In the genomic region with DNA sequence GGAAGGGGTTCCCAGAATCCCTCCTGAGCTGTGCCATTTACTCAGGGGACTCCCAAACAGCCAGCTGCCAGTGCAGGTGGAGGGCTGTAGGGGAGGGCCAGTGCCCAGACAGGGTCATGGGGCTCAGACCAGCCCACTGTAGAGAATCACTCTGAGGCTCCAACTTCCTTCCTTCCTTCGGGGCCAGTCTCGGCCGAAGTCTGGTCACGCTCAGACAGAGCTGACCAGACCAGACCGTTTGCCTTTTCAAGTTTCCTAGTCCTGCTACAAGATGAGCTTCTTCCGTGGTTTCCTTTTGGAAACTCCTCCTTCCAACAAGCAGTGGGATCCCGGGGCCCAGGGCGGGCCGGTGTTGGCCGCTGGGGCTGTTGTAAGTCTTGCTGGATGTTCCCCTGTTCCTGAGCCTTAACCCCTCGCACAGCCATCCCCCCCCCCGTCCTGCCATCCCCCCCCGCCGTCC, we compare ENCODE assay signal across 29 cellular contexts. TPM values are rescaled to one million over a fixed set of nuclear protein-coding genes. Genes with fewer than 3 reads are reported as not detected.
DNase-seq lines count a peak whose midpoint lies in the region; ATAC-seq and TF ChIP-seq lines count a peak whose summit lies in the region.
"Had no signal": no experiment of that assay in that cellular context is flagged by ENCODE, and none has a peak within 500 bp of the region (broad histone marks: within the 10 kb centered on the region; RNA-seq: fewer than 3 reads in every experiment).

No MANE protein-coding gene starts in this region.

- peaks cover 0 to 27% of the 10 kb centered on the region in 2 donors for H3K36me3 ChIP-seq in gastrocnemius medialis

- H3K9me3 ChIP-seq in gastrocnemius medialis = no peaks in the 10 kb centered on the region
- H3K9me3 ChIP-seq: body of pancreas, left ventricle myocardium inferior, mucosa of descending colon, Peyer's patch, SJSA1 had no signal

- H3K27me3 ChIP-seq in gastrocnemius medialis = no peaks in the 10 kb centered on the region
- H3K27me3 ChIP-seq: body of pancreas, Peyer's patch, SJSA1 had no signal

- DNase-seq in activated CD8-positive, alpha-beta T cell treated with anti-CD3 and anti-CD28 coated beads for 36 hours = no peak
- DNase-seq in activated CD8-positive, alpha-beta T cell treated with anti-CD3 and anti-CD28 coated beads, Interleukin-2, amount 10 ng/mL, durations not matched to agents 7 days and 5 days = no peak
- DNase-seq in lung microvascular endothelial cell (ENCODE audit: low read depth in 2 of 2) (peak; percentile 53 to 85), gastrocnemius medialis (no peak), foreskin fibroblast (no peak), GDM1 (lab: John Stamatoyannopoulos, UW) (no peak)
- DNase-seq: 8988T; activated CD4-positive, alpha-beta T cell treated with anti-CD3 and anti-CD28 coated beads for 4 hours; activated naive CD8-positive, alpha-beta T cell treated with anti-CD3 and anti-CD28 coated beads, Interleukin-2, amount 50 U/mL, for 24 hours; COR-L47; DMS79 treated with DMSO at 0.1 percent for 48 hours; effector CD8-positive, alpha-beta T cell; erythroblast; foreskin melanocyte; Karpas-422; left ventricle myocardium inferior; NCI-H187; NCI-H524 treated with DMSO at 0.1 percent for 48 hours; NK-92 treated with Interleukin-12 subunit alpha and Interleukin-12 subunit beta, amount 100 ng/mL, for 24 hours had no signal

- H3K4me1 ChIP-seq in gastrocnemius medialis = peaks cover 29 to 42% of the 10 kb centered on the region in 2 donors

- ATAC-seq in activated CD8-positive, alpha-beta T cell treated with anti-CD3 and anti-CD28 coated beads for 36 hours = no peak
- ATAC-seq in activated CD8-positive, alpha-beta T cell treated with anti-CD3 and anti-CD28 coated beads, Interleukin-2, amount 10 ng/mL, durations not matched to agents 7 days and 5 days = no peak
- ATAC-seq in gastrocnemius medialis (no peak), HG03039 (IDR thresholded peaks at IDR 0.05; ENCODE audit: unreplicated experiment) (no peak)
- ATAC-seq: activated naive CD8-positive, alpha-beta T cell treated with anti-CD3 and anti-CD28 coated beads, Interleukin-2, amount 50 U/mL, for 24 hours; body of pancreas; mucosa of descending colon had no signal

- POLR2A ChIA-PET in activated CD8-positive, alpha-beta T cell treated with anti-CD3 and anti-CD28 coated beads for 36 hours (lab: Charles Lee) = interaction anchor here (0.9 to 1.2 kb wide), 2 partner anchors 242 to 403 kb away, joined by 3 to 5 read pairs; a partner anchor contains a TSS
- POLR2A ChIA-PET in activated CD8-positive, alpha-beta T cell treated with anti-CD3 and anti-CD28 coated beads, Interleukin-2, amount 10 ng/mL, durations not matched to agents 7 days and 5 days (lab: Charles Lee) = no interaction called here

- no peak for TF ChIP-seq POLR2A in gastrocnemius medialis (IDR thresholded peaks at IDR 0.05)

- in situ Hi-C loops in gastrocnemius medialis (cut with MboI; ENCODE audit: low sequenced_read_pairs in 4 of 4) = loop anchor here (5.0 to 25.0 kb wide), 4 partner anchors 53 to 393 kb away; a partner anchor contains a TSS

- TF ChIP-seq CTCF in activated CD8-positive, alpha-beta T cell treated with anti-CD3 and anti-CD28 coated beads for 36 hours (IDR thresholded peaks at IDR 0.05) = no peak
- TF ChIP-seq CTCF in VCaP (conservative IDR thresholded peaks at IDR 0.05) (no peak), gastrocnemius medialis (IDR thresholded peaks at IDR 0.05 in 4 of 5, conservative IDR thresholded peaks at IDR 0.05 in 1 of 5) (no peak), foreskin fibroblast (IDR thresholded peaks at IDR 0.05; ENCODE audit: low read depth, low read length) (no peak)

- no peaks in the 10 kb centered on the region for H3K9me3 Mint-ChIP-seq in activated CD8-positive, alpha-beta T cell treated with anti-CD3 and anti-CD28 coated beads for 36 hours
- H3K9me3 Mint-ChIP-seq in activated CD8-positive, alpha-beta T cell treated with anti-CD3 and anti-CD28 coated beads, Interleukin-2, amount 10 ng/mL, durations not matched to agents 7 days and 5 days (ENCODE audit: insufficient read depth) = no peaks in the 10 kb centered on the region
- H3K9me3 Mint-ChIP-seq: activated naive CD8-positive, alpha-beta T cell treated with anti-CD3 and anti-CD28 coated beads, Interleukin-2, amount 50 U/mL, for 24 hours; activated T-helper 1 cell treated with anti-CD3 and anti-CD28 coated beads, Interleukin-12 subunit alpha, Interleukin-12 subunit beta, Interleukin-2, Interleukin-4 antibody, amounts not matched to agents 30 ng/mL and 10 ng/mL and 1 ng/mL, durations not matched to agents 14 hours and 24 hours and 36 hours; nephron; T-helper 1 cell treated with Interleukin-12 subunit alpha and Interleukin-12 subunit beta and Interleukin-4 antibody, amounts not matched to agents 30 μg/mL and 1 μg/mL, for 36 hours; type B pancreatic cell had no signal

- H3K27ac Mint-ChIP-seq in activated CD8-positive, alpha-beta T cell treated with anti-CD3 and anti-CD28 coated beads for 36 hours = peak overlapping the region; percentile 33
- no peak overlapping the region for H3K27ac Mint-ChIP-seq in activated CD8-positive, alpha-beta T cell treated with anti-CD3 and anti-CD28 coated beads, Interleukin-2, amount 10 ng/mL, durations not matched to agents 7 days and 5 days
- H3K27ac Mint-ChIP-seq: activated T-helper 1 cell treated with anti-CD3 and anti-CD28 coated beads, Interleukin-12 subunit alpha, Interleukin-12 subunit beta, Interleukin-2, Interleukin-4 antibody, amounts not matched to agents 30 ng/mL and 10 ng/mL and 1 ng/mL, durations not matched to agents 14 hours and 24 hours and 36 hours; nephron; T-helper 1 cell treated with Interleukin-12 subunit alpha and Interleukin-12 subunit beta and Interleukin-4 antibody, amounts not matched to agents 30 μg/mL and 1 μg/mL, for 36 hours; type B pancreatic cell had no signal

- no peak overlapping the region for H3K4me3 ChIP-seq in gastrocnemius medialis
- H3K4me3 ChIP-seq in foreskin fibroblast (ENCODE audit: low read depth in 1 of 2, low read length in 2 of 2) = no peak overlapping the region
- H3K4me3 ChIP-seq: body of pancreas, left ventricle myocardium inferior, mucosa of descending colon, Peyer's patch, SJSA1 had no signal

- peaks cover 7% of the 10 kb centered on the region for H3K36me3 Mint-ChIP-seq in activated CD8-positive, alpha-beta T cell treated with anti-CD3 and anti-CD28 coated beads for 36 hours (ENCODE audit: low read depth)
- H3K36me3 Mint-ChIP-seq in activated CD8-positive, alpha-beta T cell treated with anti-CD3 and anti-CD28 coated beads, Interleukin-2, amount 10 ng/mL, durations not matched to agents 7 days and 5 days (ENCODE audit: low read depth) = peaks cover 30% of the 10 kb centered on the region
- H3K36me3 Mint-ChIP-seq: type B pancreatic cell had no signal

- no peak overlapping the region for H3K4me3 Mint-ChIP-seq in activated CD8-positive, alpha-beta T cell treated with anti-CD3 and anti-CD28 coated beads for 36 hours
- H3K4me3 Mint-ChIP-seq in activated CD8-positive, alpha-beta T cell treated with anti-CD3 and anti-CD28 coated beads, Interleukin-2, amount 10 ng/mL, durations not matched to agents 7 days and 5 days = no peak overlapping the region
- H3K4me3 Mint-ChIP-seq: activated naive CD8-positive, alpha-beta T cell treated with anti-CD3 and anti-CD28 coated beads, Interleukin-2, amount 50 U/mL, for 24 hours; activated T-helper 1 cell treated with anti-CD3 and anti-CD28 coated beads, Interleukin-12 subunit alpha, Interleukin-12 subunit beta, Interleukin-2, Interleukin-4 antibody, amounts not matched to agents 30 ng/mL and 10 ng/mL and 1 ng/mL, durations not matched to agents 14 hours and 24 hours and 36 hours; nephron; T-helper 1 cell treated with Interleukin-12 subunit alpha and Interleukin-12 subunit beta and Interleukin-4 antibody, amounts not matched to agents 30 μg/mL and 1 μg/mL, for 36 hours; type B pancreatic cell had no signal

- peaks cover 2% of the 10 kb centered on the region for H3K4me1 Mint-ChIP-seq in activated CD8-positive, alpha-beta T cell treated with anti-CD3 and anti-CD28 coated beads for 36 hours (ENCODE audit: low read depth)
- peaks cover 3% of the 10 kb centered on the region for H3K4me1 Mint-ChIP-seq in activated CD8-positive, alpha-beta T cell treated with anti-CD3 and anti-CD28 coated beads, Interleukin-2, amount 10 ng/mL, durations not matched to agents 7 days and 5 days (ENCODE audit: low read depth)
- H3K4me1 Mint-ChIP-seq: nephron had no signal

- no peaks in the 10 kb centered on the region for H3K27me3 Mint-ChIP-seq in activated CD8-positive, alpha-beta T cell treated with anti-CD3 and anti-CD28 coated beads for 36 hours
- H3K27me3 Mint-ChIP-seq in activated CD8-positive, alpha-beta T cell treated with anti-CD3 and anti-CD28 coated beads, Interleukin-2, amount 10 ng/mL, durations not matched to agents 7 days and 5 days (ENCODE audit: low read depth) = no peaks in the 10 kb centered on the region
- H3K27me3 Mint-ChIP-seq: activated naive CD8-positive, alpha-beta T cell treated with anti-CD3 and anti-CD28 coated beads, Interleukin-2, amount 50 U/mL, for 24 hours; type B pancreatic cell had no signal

- CTCF ChIA-PET in activated CD8-positive, alpha-beta T cell treated with anti-CD3 and anti-CD28 coated beads for 36 hours (lab: Charles Lee) = interaction anchor here (0.6 to 1.2 kb wide), 6 partner anchors 25 to 277 kb away, joined by 3 to 5 read pairs (median 4); a partner anchor contains a TSS
- CTCF ChIA-PET in activated CD8-positive, alpha-beta T cell treated with anti-CD3 and anti-CD28 coated beads, Interleukin-2, amount 10 ng/mL, durations not matched to agents 7 days and 5 days (lab: Charles Lee) = interaction anchor here (1.2 kb wide), 1 partner anchor 169 kb away, joined by 3 read pairs; a partner anchor contains a TSS

- intact Hi-C loops in activated CD8-positive, alpha-beta T cell treated with anti-CD3 and anti-CD28 coated beads for 36 hours (cut with micrococcal nuclease) = loop anchor here (10.0 kb wide), 2 partner anchors 185 to 395 kb away; no protein-coding TSS in a partner anchor
- intact Hi-C loops in gastrocnemius medialis (cut with DNase I; ENCODE audit: low total_unique reads) = loop anchor here (2.0 to 5.0 kb wide), 4 partner anchors 143 to 403 kb away; a partner anchor contains a TSS

- H3K27ac ChIP-seq in VCaP (peak overlapping the region; percentile 35; the same call in 1 of the 2 replicates), gastrocnemius medialis (peak overlapping the region in 3 of 4 donors; percentile 13 to 74 (median 42))
- H3K27ac ChIP-seq: body of pancreas, Peyer's patch, SJSA1 had no signal

RNA-seq across cellular contexts. Expression of a gene that starts 52.6 kb away (rescaled TPM):
- total RNA-seq in activated CD8-positive, alpha-beta T cell treated with anti-CD3 and anti-CD28 coated beads for 36 hours = 10 to 100 TPM; 49.7 to 55.4 TPM
- total RNA-seq in activated CD8-positive, alpha-beta T cell treated with anti-CD3 and anti-CD28 coated beads, Interleukin-2, amount 10 ng/mL, durations not matched to agents 7 days and 5 days = 10 to 100 TPM; 51.2 to 56.4 TPM
- total RNA-seq in lung microvascular endothelial cell (16.3 and 25.8 TPM in 2 replicates), gastrocnemius medialis (100 to 1,000 TPM; 142 to 197 (median 157) TPM)

RNA-seq across cellular contexts. Expression of a gene that starts 54.6 kb away (rescaled TPM):
- 10 to 100 TPM; 58.7 to 61.2 TPM for total RNA-seq in activated CD8-positive, alpha-beta T cell treated with anti-CD3 and anti-CD28 coated beads for 36 hours
- total RNA-seq in activated CD8-positive, alpha-beta T cell treated with anti-CD3 and anti-CD28 coated beads, Interleukin-2, amount 10 ng/mL, durations not matched to agents 7 days and 5 days = 10 to 100 TPM; 79.9 to 86.0 TPM
- total RNA-seq in lung microvascular endothelial cell (11.8 and 17.5 TPM in 2 replicates), gastrocnemius medialis (10 to 100 TPM; 17.3 to 44.5 (median 19.8) TPM)

Comparison
In these comparisons a context has a peak if more than half of its experiments do, and no peak if none do; other contexts are left out.
1. DNase-seq: peak in lung microvascular endothelial cell (2 of 2); none in activated CD8-positive, alpha-beta T cell treated with anti-CD3 and anti-CD28 coated beads for 36 hours (single experiment), activated CD8-positive, alpha-beta T cell treated with anti-CD3 and anti-CD28 coated beads, Interleukin-2, amount 10 ng/mL, durations not matched to agents 7 days and 5 days (single experiment), gastrocnemius medialis (0 of 2), foreskin fibroblast (0 of 2) and GDM1 (single experiment).